8 cellular contexts compared by ENCODE assay signal in genomic region chr15:65304393-65305143, GRCh38. TPM values are rescaled to one million over a fixed set of nuclear protein-coding genes. Genes with fewer than 3 reads are reported as not detected.
DNase-seq lines count a peak whose midpoint lies in the region; ATAC-seq, FAIRE-seq and TF ChIP-seq lines count a peak whose summit lies in the region.

RNU5B-1 (plus strand) TSS chr15:65304677.

- FAIRE-seq in RCC 7860 (lab: Jason Lieb, UNC): peak; percentile 86

- DNase-seq in Daoy (ENCODE audit: low read depth) (peak; percentile 83), KG1 (lab: John Stamatoyannopoulos, UW) (peak; percentile 98), RCC 7860 (ENCODE audit: low spot score) (peak; percentile 100), fibroblast of pulmonary artery (ENCODE audit: low read depth) (peak; percentile 97)
- DNase-seq in activated T-helper 1 cell treated with anti-CD3 and anti-CD28 coated beads, Interleukin-2, amount 50 U/mL, for 16 hours (ENCODE audit: low read depth in 1 of 2, low spot score in 1 of 2): peak; percentile 37 to 60
- peak; percentile 90 for DNase-seq in natural killer cell treated with Interleukin-12 subunit alpha and Interleukin-12 subunit beta and Interleukin-15 and Interleukin-18, amount 100 ng/mL, for 72 hours (ENCODE audit: low spot score)

- peak within 1 kb of the TSS; percentile 97 to 99 for H3K27ac Mint-ChIP-seq in natural killer cell treated with Interleukin-12 subunit alpha and Interleukin-12 subunit beta and Interleukin-15 and Interleukin-18, amount 100 ng/mL, for 72 hours
- peak within 1 kb of the TSS; percentile 98 for H3K27ac Mint-ChIP-seq in stimulated activated naive CD8-positive, alpha-beta T cell treated with anti-CD3 and anti-CD28 coated beads, Interleukin-15, Interleukin-2, amounts not matched to agents 100 ng/mL and 50 ng/mL, for 24 hours

- H3K36me3 Mint-ChIP-seq in natural killer cell treated with Interleukin-12 subunit alpha and Interleukin-12 subunit beta and Interleukin-15 and Interleukin-18, amount 100 ng/mL, for 72 hours: no peaks in the 10 kb centered on the region
- peaks cover 3% of the 10 kb centered on the region for H3K36me3 Mint-ChIP-seq in stimulated activated naive CD8-positive, alpha-beta T cell treated with anti-CD3 and anti-CD28 coated beads, Interleukin-15, Interleukin-2, amounts not matched to agents 100 ng/mL and 50 ng/mL, for 24 hours (ENCODE audit: low read depth)

- TF ChIP-seq CTCF in fibroblast of pulmonary artery (IDR thresholded peaks at IDR 0.05; ENCODE audit: low read length, missing control alignments): peak; percentile 94

- no peaks in the 10 kb centered on the region for H3K9me3 Mint-ChIP-seq in natural killer cell treated with Interleukin-12 subunit alpha and Interleukin-12 subunit beta and Interleukin-15 and Interleukin-18, amount 100 ng/mL, for 72 hours
- no peaks in the 10 kb centered on the region for H3K9me3 Mint-ChIP-seq in stimulated activated naive CD8-positive, alpha-beta T cell treated with anti-CD3 and anti-CD28 coated beads, Interleukin-15, Interleukin-2, amounts not matched to agents 100 ng/mL and 50 ng/mL, for 24 hours

- peak; percentile 47 for ATAC-seq in GM21717 (IDR thresholded peaks at IDR 0.05; ENCODE audit: unreplicated experiment)
- peak; percentile 84 for ATAC-seq in natural killer cell treated with Interleukin-12 subunit alpha and Interleukin-12 subunit beta and Interleukin-15 and Interleukin-18, amount 100 ng/mL, for 72 hours

- H3K4me1 Mint-ChIP-seq in natural killer cell treated with Interleukin-12 subunit alpha and Interleukin-12 subunit beta and Interleukin-15 and Interleukin-18, amount 100 ng/mL, for 72 hours (ENCODE audit: low read depth in 2 of 2): peaks cover 28 to 30% of the 10 kb centered on the region in 2 donors
- peaks cover 46% of the 10 kb centered on the region for H3K4me1 Mint-ChIP-seq in stimulated activated naive CD8-positive, alpha-beta T cell treated with anti-CD3 and anti-CD28 coated beads, Interleukin-15, Interleukin-2, amounts not matched to agents 100 ng/mL and 50 ng/mL, for 24 hours (ENCODE audit: low read depth)

- peak within 1 kb of the TSS; percentile 98 for H3K4me3 Mint-ChIP-seq in natural killer cell treated with Interleukin-12 subunit alpha and Interleukin-12 subunit beta and Interleukin-15 and Interleukin-18, amount 100 ng/mL, for 72 hours
- peak within 1 kb of the TSS; percentile 91 for H3K4me3 Mint-ChIP-seq in stimulated activated naive CD8-positive, alpha-beta T cell treated with anti-CD3 and anti-CD28 coated beads, Interleukin-15, Interleukin-2, amounts not matched to agents 100 ng/mL and 50 ng/mL, for 24 hours

- no peaks in the 10 kb centered on the region for H3K27me3 Mint-ChIP-seq in natural killer cell treated with Interleukin-12 subunit alpha and Interleukin-12 subunit beta and Interleukin-15 and Interleukin-18, amount 100 ng/mL, for 72 hours
- no peaks in the 10 kb centered on the region for H3K27me3 Mint-ChIP-seq in stimulated activated naive CD8-positive, alpha-beta T cell treated with anti-CD3 and anti-CD28 coated beads, Interleukin-15, Interleukin-2, amounts not matched to agents 100 ng/mL and 50 ng/mL, for 24 hours

- peak within 1 kb of the TSS; percentile 42 for H3K4me3 ChIP-seq in fibroblast of pulmonary artery (replicated peaks; ENCODE audit: low read depth, low read length)

RNA-seq across cellular contexts. Expression of gene RNU5B-1, which starts in this region (rescaled TPM):
- total RNA-seq in Daoy (2014; rRNA removed; shearing (Covaris generic)): not detected in 2 replicates
- total RNA-seq in natural killer cell treated with Interleukin-12 subunit alpha and Interleukin-12 subunit beta and Interleukin-15 and Interleukin-18, amount 100 ng/mL, for 72 hours: not detected

Comparison
In these comparisons a context has a peak if more than half of its experiments do, and no peak if none do; other contexts are left out.
1. Peak in every context shown above with its lines: DNase-seq, ATAC-seq and H3K4me3 ChIP-seq.
2. Peak in DNase-seq in Daoy; RNA of the gene not detected or under 1 TPM.
3. Peak in DNase-seq and ATAC-seq in natural killer cell treated with Interleukin-12 subunit alpha and Interleukin-12 subunit beta and Interleukin-15 and Interleukin-18, amount 100 ng/mL, for 72 hours; RNA of the gene not detected or under 1 TPM.
4. DNase-seq: peak in every context shown above with its lines; median percentile 100 in RCC 7860; 98 in KG1; 97 in fibroblast of pulmonary artery; 90 in natural killer cell treated with Interleukin-12 subunit alpha and Interleukin-12 subunit beta and Interleukin-15 and Interleukin-18, amount 100 ng/mL, for 72 hours; 83 in Daoy; 48 in activated T-helper 1 cell treated with anti-CD3 and anti-CD28 coated beads, Interleukin-2, amount 50 U/mL, for 16 hours.